In genomic region chr10:48811461-48811860, GRCh38 we compare ENCODE assay signal across 17 cellular contexts.
DNase-seq lines count a peak whose midpoint lies in the region; ATAC-seq and FAIRE-seq lines count a peak whose summit lies in the region.
"Had no signal": no experiment of that assay in that cellular context is flagged by ENCODE, and none has a peak within 500 bp of the region (broad histone marks: within the 10 kb centered on the region; RNA-seq: fewer than 3 reads in every experiment).

No MANE protein-coding gene starts in this region.

- no peaks in the 10 kb centered on the region for H3K36me3 Mint-ChIP-seq in immature natural killer cell
- H3K36me3 Mint-ChIP-seq: CD8-positive, alpha-beta memory T cell had no signal

- no peak overlapping the region for H3K4me3 ChIP-seq in GM23248
- H3K4me3 ChIP-seq: Peyer's patch had no signal

- ATAC-seq in Right ventricle myocardium inferior, result no peak

- intact Hi-C loops in Right ventricle myocardium inferior (cut with DNase I), result no loop called here

- FAIRE-seq in RCC 7860 (lab: Jason Lieb, UNC), result no peak

- no peak overlapping the region for H3K27ac ChIP-seq in GM23248
- H3K27ac ChIP-seq: HL-60, KMS-11, Peyer's patch had no signal

- H3K4me3 Mint-ChIP-seq in immature natural killer cell, result no peak overlapping the region
- H3K4me3 Mint-ChIP-seq: CD8-positive, alpha-beta memory T cell had no signal

- H3K4me1 ChIP-seq in GM23248 (ENCODE audit: insufficient read depth), result peaks cover 15% of the 10 kb centered on the region
- H3K4me1 ChIP-seq: Peyer's patch had no signal

- in situ Hi-C loops in GM23248 (cut with MboI), result no loop called here

- H3K27me3 ChIP-seq in GM23248 (replicated peaks; ENCODE audit: insufficient read depth), result no peaks in the 10 kb centered on the region
- H3K27me3 ChIP-seq: Peyer's patch had no signal

- H3K27me3 Mint-ChIP-seq in immature natural killer cell (ENCODE audit: low read depth in 3 of 3), result peaks cover 0 to 10% (median 5%) of the 10 kb centered on the region in 3 donors

- 19 to 23% methylated on average over 5 of the region's 5 CpGs for WGBS in GM23248 (ENCODE audit: low coverage in 1 of 2, low lambda C conversion rate in 2 of 2, missing lambda C conversion rate in 2 of 2), 2 experiments

- no peaks in the 10 kb centered on the region for H3K4me1 Mint-ChIP-seq in immature natural killer cell
- H3K4me1 Mint-ChIP-seq: CD8-positive, alpha-beta memory T cell had no signal

- no peaks in the 10 kb centered on the region for H3K9me2 ChIP-seq in GM23248 (ENCODE audit: insufficient read depth)

- no peak overlapping the region for H3K27ac Mint-ChIP-seq in immature natural killer cell
- H3K27ac Mint-ChIP-seq: CD8-positive, alpha-beta memory T cell had no signal

- no peak overlapping the region for H3K4me2 ChIP-seq in GM23248 (ENCODE audit: unreplicated experiment)
- H3K4me2 ChIP-seq: KMS-11 had no signal

- DNase-seq in AG08395 (ENCODE audit: low spot score) (peak; percentile 22), GM23248 (peak; percentile 50), RCC 7860 (ENCODE audit: low spot score) (peak; percentile 23), glomerular visceral epithelial cell (ENCODE audit: extremely low spot score) (peak; percentile 59), Right ventricle myocardium inferior (ENCODE audit: missing footprints) (no peak), immature natural killer cell (no peak), MV-4-11 (lab: John Stamatoyannopoulos, UW) (no peak), activated gamma-delta T cell (lab: John Stamatoyannopoulos, UW) (no peak)
- DNase-seq: ACHN; CD8-positive, alpha-beta memory T cell; MM.1S; NCI-H1105 treated with DMSO at 0.1 percent for 48 hours; NCI-H187; NCI-H748 treated with DMSO at 0.1 percent for 48 hours; Peyer's patch had no signal

- H2AFZ ChIP-seq in GM23248, result no peak overlapping the region

- H4K20me1 ChIP-seq in GM23248 (ENCODE audit: insufficient read depth), result no peaks in the 10 kb centered on the region

- no peaks in the 10 kb centered on the region for H3K9me3 Mint-ChIP-seq in immature natural killer cell
- H3K9me3 Mint-ChIP-seq: CD8-positive, alpha-beta memory T cell had no signal

- H3F3A ChIP-seq in GM23248 (ENCODE audit: insufficient read depth), result peaks cover 17% of the 10 kb centered on the region; the same call in 1 of the 2 replicates

- no peaks in the 10 kb centered on the region for H3K9me3 ChIP-seq in GM23248 (ENCODE audit: low read depth)
- H3K9me3 ChIP-seq: Peyer's patch had no signal

- H3K36me3 ChIP-seq in GM23248 (ENCODE audit: low read depth), result no peaks in the 10 kb centered on the region
- H3K36me3 ChIP-seq: Peyer's patch had no signal

- no peak overlapping the region for H3K9ac ChIP-seq in GM23248
- H3K9ac ChIP-seq: KMS-11 had no signal

- no peaks in the 10 kb centered on the region for H3K79me2 ChIP-seq in GM23248 (ENCODE audit: insufficient read depth)

Comparison
In these comparisons a context has a peak if more than half of its experiments do, and no peak if none do; other contexts are left out.
1. DNase-seq: peak in AG08395 (single experiment), GM23248 (single experiment), RCC 7860 (single experiment) and glomerular visceral epithelial cell (single experiment); none in Right ventricle myocardium inferior (single experiment), immature natural killer cell (0 of 3), MV-4-11 (single experiment) and activated gamma-delta T cell (single experiment).